Comparison of ENCODE assay signal across 1 cellular context in the genomic region with DNA sequence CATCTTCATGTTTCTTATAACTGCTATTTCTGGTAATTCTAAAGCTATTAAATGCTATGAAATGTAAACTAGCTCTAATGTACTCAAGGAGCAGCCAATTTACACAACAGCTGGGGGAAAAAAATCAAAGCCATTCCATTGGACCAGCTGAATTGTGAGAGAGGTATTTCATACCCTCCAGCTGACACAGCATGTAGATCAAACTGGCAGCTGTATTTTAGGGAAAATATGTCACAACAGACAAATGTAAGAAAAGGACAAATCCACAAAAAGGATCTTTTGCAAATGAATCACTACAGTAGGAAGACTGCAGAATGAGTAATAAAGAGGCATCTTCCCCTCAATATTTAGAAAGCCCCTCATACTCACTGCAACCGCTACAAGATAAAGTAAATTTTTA.
TF ChIP-seq lines count a peak whose summit lies in the region.

No MANE protein-coding gene starts in this region.

TF ChIP-seq in A549, 52 proteins besides CTCF, POLR2A, EP300 and RAD21 (continued from another document):
- TF ChIP-seq, protein P1, sequence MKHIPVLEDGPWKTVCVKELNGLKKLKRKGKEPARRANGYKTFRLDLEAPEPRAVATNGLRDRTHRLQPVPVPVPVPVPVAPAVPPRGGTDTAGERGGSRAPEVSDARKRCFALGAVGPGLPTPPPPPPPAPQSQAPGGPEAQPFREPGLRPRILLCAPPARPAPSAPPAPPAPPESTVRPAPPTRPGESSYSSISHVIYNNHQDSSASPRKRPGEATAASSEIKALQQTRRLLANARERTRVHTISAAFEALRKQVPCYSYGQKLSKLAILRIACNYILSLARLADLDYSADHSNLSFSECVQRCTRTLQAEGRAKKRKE (CRISPR knock-in tag; IDR thresholded peaks at IDR 0.05; ENCODE audit: low read depth): no peak
- TF ChIP-seq, protein P2, sequence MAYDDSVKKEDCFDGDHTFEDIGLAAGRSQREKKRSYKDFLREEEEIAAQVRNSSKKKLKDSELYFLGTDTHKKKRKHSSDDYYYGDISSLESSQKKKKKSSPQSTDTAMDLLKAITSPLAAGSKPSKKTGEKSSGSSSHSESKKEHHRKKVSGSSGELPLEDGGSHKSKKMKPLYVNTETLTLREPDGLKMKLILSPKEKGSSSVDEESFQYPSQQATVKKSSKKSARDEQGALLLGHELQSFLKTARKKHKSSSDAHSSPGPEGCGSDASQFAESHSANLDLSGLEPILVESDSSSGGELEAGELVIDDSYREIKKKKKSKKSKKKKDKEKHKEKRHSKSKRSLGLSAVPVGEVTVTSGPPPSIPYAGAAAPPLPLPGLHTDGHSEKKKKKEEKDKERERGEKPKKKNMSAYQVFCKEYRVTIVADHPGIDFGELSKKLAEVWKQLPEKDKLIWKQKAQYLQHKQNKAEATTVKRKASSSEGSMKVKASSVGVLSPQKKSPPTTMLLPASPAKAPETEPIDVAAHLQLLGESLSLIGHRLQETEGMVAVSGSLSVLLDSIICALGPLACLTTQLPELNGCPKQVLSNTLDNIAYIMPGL (CRISPR knock-in tag; IDR thresholded peaks at IDR 0.05; ENCODE audit: borderline replicate concordance): no peak
- TF ChIP-seq KDM5A (IDR thresholded peaks at IDR 0.05) (no peak), CBX8 (IDR thresholded peaks at IDR 0.05) (no peak), RFX5 (IDR thresholded peaks at IDR 0.05) (no peak), SMC3 (IDR thresholded peaks at IDR 0.05) (no peak), SREBF2 (IDR thresholded peaks at IDR 0.05) (no peak), FOXS1 (CRISPR knock-in tag; IDR thresholded peaks at IDR 0.05) (no peak), POLR2AphosphoS2 (conservative IDR thresholded peaks at IDR 0.05; ENCODE audit: low read length) (no peak), HEYL (CRISPR knock-in tag; IDR thresholded peaks at IDR 0.05) (no peak), RCOR1 (IDR thresholded peaks at IDR 0.05; ENCODE audit: low read depth, low read length) (no peak), GATA3 (IDR thresholded peaks at IDR 0.05; ENCODE audit: borderline replicate concordance) (no peak)
- TF ChIP-seq, protein P3, sequence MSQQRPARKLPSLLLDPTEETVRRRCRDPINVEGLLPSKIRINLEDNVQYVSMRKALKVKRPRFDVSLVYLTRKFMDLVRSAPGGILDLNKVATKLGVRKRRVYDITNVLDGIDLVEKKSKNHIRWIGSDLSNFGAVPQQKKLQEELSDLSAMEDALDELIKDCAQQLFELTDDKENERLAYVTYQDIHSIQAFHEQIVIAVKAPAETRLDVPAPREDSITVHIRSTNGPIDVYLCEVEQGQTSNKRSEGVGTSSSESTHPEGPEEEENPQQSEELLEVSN (IDR thresholded peaks at IDR 0.05; ENCODE audit: borderline replicate concordance, low read depth): no peak
TF ChIP-seq in A549: peak in this region for 0.
